ENCODE assay signal across 2 cellular contexts in genomic region chr10:3749597-3750351, GRCh38.
TF ChIP-seq lines count a peak whose summit lies in the region.

No MANE protein-coding gene starts in this region.

TF ChIP-seq in GM12878, 131 proteins besides CTCF, POLR2A, EP300 and RAD21 (continues in another document):
- TF ChIP-seq, protein P1, sequence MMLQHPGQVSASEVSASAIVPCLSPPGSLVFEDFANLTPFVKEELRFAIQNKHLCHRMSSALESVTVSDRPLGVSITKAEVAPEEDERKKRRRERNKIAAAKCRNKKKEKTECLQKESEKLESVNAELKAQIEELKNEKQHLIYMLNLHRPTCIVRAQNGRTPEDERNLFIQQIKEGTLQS (IDR thresholded peaks at IDR 0.05; ENCODE audit: borderline replicate concordance, extremely low read depth, low read depth, low read length) = no peak
- TF ChIP-seq, protein P2, sequence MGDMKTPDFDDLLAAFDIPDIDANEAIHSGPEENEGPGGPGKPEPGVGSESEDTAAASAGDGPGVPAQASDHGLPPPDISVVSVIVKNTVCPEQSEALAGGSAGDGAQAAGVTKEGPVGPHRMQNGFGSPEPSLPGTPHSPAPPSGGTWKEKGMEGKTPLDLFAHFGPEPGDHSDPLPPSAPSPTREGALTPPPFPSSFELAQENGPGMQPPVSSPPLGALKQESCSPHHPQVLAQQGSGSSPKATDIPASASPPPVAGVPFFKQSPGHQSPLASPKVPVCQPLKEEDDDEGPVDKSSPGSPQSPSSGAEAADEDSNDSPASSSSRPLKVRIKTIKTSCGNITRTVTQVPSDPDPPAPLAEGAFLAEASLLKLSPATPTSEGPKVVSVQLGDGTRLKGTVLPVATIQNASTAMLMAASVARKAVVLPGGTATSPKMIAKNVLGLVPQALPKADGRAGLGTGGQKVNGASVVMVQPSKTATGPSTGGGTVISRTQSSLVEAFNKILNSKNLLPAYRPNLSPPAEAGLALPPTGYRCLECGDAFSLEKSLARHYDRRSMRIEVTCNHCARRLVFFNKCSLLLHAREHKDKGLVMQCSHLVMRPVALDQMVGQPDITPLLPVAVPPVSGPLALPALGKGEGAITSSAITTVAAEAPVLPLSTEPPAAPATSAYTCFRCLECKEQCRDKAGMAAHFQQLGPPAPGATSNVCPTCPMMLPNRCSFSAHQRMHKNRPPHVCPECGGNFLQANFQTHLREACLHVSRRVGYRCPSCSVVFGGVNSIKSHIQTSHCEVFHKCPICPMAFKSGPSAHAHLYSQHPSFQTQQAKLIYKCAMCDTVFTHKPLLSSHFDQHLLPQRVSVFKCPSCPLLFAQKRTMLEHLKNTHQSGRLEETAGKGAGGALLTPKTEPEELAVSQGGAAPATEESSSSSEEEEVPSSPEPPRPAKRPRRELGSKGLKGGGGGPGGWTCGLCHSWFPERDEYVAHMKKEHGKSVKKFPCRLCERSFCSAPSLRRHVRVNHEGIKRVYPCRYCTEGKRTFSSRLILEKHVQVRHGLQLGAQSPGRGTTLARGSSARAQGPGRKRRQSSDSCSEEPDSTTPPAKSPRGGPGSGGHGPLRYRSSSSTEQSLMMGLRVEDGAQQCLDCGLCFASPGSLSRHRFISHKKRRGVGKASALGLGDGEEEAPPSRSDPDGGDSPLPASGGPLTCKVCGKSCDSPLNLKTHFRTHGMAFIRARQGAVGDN (IDR thresholded peaks at IDR 0.05) = peak; percentile 63; the same call in 1 of the 2 replicates
- TF ChIP-seq PML (IDR thresholded peaks at IDR 0.05; ENCODE audit: low read length) (no peak), IKZF2 (IDR thresholded peaks at IDR 0.05) (peak; percentile 40 to 53; a peak in 2 of 4 replicates), PKNOX1 (IDR thresholded peaks at IDR 0.05) (peak; percentile 38), POLR2AphosphoS2 (IDR thresholded peaks at IDR 0.05; ENCODE audit: low read depth, low read length) (no peak), IKZF1 (conservative IDR thresholded peaks at IDR 0.05) (0 out of 2 replicates have a peak, but pooled peaks have one; percentile 30), NFYA (IDR thresholded peaks at IDR 0.05; ENCODE audit: borderline replicate concordance, low read depth, low read length) (no peak), EED (IDR thresholded peaks at IDR 0.05; ENCODE audit: low read depth) (0 out of 2 replicates have a peak, but pooled peaks have one; percentile 18), KAT2A (conservative IDR thresholded peaks at IDR 0.05; ENCODE audit: control insufficient read depth, low read depth, low read length) (no peak), E2F8 (IDR thresholded peaks at IDR 0.05; ENCODE audit: low read depth, partially characterized antibody) (no peak), MEF2B (IDR thresholded peaks at IDR 0.05; ENCODE audit: partially characterized antibody, poor library complexity, severe bottlenecking) (peak; percentile 56), DPF2 (IDR thresholded peaks at IDR 0.05) (0 out of 2 replicates have a peak, but pooled peaks have one; percentile 29)
- TF ChIP-seq, protein P3, sequence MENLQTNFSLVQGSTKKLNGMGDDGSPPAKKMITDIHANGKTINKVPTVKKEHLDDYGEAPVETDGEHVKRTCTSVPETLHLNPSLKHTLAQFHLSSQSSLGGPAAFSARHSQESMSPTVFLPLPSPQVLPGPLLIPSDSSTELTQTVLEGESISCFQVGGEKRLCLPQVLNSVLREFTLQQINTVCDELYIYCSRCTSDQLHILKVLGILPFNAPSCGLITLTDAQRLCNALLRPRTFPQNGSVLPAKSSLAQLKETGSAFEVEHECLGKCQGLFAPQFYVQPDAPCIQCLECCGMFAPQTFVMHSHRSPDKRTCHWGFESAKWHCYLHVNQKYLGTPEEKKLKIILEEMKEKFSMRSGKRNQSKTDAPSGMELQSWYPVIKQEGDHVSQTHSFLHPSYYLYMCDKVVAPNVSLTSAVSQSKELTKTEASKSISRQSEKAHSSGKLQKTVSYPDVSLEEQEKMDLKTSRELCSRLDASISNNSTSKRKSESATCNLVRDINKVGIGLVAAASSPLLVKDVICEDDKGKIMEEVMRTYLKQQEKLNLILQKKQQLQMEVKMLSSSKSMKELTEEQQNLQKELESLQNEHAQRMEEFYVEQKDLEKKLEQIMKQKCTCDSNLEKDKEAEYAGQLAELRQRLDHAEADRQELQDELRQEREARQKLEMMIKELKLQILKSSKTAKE (IDR thresholded peaks at IDR 0.05; ENCODE audit: low read depth, poor library complexity, severe bottlenecking) = peak; percentile 38

TF ChIP-seq in HepG2, 621 proteins besides CTCF, POLR2A, EP300 and RAD21 (continues in another document):
- TF ChIP-seq, protein P2 (CRISPR knock-in tag; IDR thresholded peaks at IDR 0.05) = peak; percentile 43
- peak; percentile 28; the same call in 1 of the 2 replicates for TF ChIP-seq SALL1 (CRISPR knock-in tag; IDR thresholded peaks at IDR 0.05)
- TF ChIP-seq, protein P4, sequence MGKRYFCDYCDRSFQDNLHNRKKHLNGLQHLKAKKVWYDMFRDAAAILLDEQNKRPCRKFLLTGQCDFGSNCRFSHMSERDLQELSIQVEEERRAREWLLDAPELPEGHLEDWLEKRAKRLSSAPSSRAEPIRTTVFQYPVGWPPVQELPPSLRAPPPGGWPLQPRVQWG (CRISPR knock-in tag; IDR thresholded peaks at IDR 0.05; ENCODE audit: borderline replicate concordance, low read depth) = no peak
- TF ChIP-seq, protein P5, sequence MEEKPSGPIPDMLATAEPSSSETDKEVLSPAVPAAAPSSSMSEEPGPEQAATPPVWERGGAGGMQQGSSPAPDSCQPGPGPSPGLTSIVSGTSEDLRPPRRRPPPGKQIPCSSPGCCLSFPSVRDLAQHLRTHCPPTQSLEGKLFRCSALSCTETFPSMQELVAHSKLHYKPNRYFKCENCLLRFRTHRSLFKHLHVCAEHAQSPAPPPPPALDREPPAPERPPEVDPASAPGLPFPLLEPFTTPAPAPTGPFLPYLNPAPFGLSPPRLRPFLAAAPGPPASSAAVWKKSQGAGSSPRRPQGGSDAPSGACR (CRISPR knock-in tag; IDR thresholded peaks at IDR 0.05) = no peak
- 0 out of 2 replicates have a peak, but pooled peaks have one; percentile 6 for TF ChIP-seq HDAC2 (CRISPR knock-in tag; IDR thresholded peaks at IDR 0.05)
- TF ChIP-seq ZFY (CRISPR knock-in tag; IDR thresholded peaks at IDR 0.05) = no peak
- no peak for TF ChIP-seq PHF21A (CRISPR knock-in tag; IDR thresholded peaks at IDR 0.05)
- TF ChIP-seq IRX3 (CRISPR knock-in tag; IDR thresholded peaks at IDR 0.05; ENCODE audit: borderline replicate concordance, low read depth) = no peak
- TF ChIP-seq ARID4A (CRISPR knock-in tag; IDR thresholded peaks at IDR 0.05; ENCODE audit: borderline replicate concordance) = 0 out of 2 replicates have a peak, but pooled peaks have one; percentile 5
- TF ChIP-seq MTA3 (CRISPR knock-in tag; IDR thresholded peaks at IDR 0.05) = no peak
- TF ChIP-seq, protein P6, sequence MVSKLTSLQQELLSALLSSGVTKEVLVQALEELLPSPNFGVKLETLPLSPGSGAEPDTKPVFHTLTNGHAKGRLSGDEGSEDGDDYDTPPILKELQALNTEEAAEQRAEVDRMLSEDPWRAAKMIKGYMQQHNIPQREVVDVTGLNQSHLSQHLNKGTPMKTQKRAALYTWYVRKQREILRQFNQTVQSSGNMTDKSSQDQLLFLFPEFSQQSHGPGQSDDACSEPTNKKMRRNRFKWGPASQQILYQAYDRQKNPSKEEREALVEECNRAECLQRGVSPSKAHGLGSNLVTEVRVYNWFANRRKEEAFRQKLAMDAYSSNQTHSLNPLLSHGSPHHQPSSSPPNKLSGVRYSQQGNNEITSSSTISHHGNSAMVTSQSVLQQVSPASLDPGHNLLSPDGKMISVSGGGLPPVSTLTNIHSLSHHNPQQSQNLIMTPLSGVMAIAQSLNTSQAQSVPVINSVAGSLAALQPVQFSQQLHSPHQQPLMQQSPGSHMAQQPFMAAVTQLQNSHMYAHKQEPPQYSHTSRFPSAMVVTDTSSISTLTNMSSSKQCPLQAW (CRISPR knock-in tag; IDR thresholded peaks at IDR 0.05) = peak; percentile 19; the same call in 1 of the 2 replicates
- no peak for TF ChIP-seq ZNF367 (CRISPR knock-in tag; IDR thresholded peaks at IDR 0.05; ENCODE audit: borderline replicate concordance)
- no peak for TF ChIP-seq ZNF547 (CRISPR knock-in tag; IDR thresholded peaks at IDR 0.05)
- no peak for TF ChIP-seq IRF1 (CRISPR knock-in tag; IDR thresholded peaks at IDR 0.05; ENCODE audit: low read depth)
- TF ChIP-seq ZNF780A (CRISPR knock-in tag; IDR thresholded peaks at IDR 0.05) = no peak
- TF ChIP-seq TEAD2 (CRISPR knock-in tag; IDR thresholded peaks at IDR 0.05) = no peak
- no peak for TF ChIP-seq SNAI1 (CRISPR knock-in tag; IDR thresholded peaks at IDR 0.05; ENCODE audit: borderline replicate concordance)
- peak; percentile 35; the same call in 1 of the 2 replicates for TF ChIP-seq ZKSCAN8 (CRISPR knock-in tag; IDR thresholded peaks at IDR 0.05; ENCODE audit: borderline replicate concordance)
- no peak for TF ChIP-seq ZZZ3 (CRISPR knock-in tag; IDR thresholded peaks at IDR 0.05; ENCODE audit: borderline replicate concordance)
- 0 out of 2 replicates have a peak, but pooled peaks have one; percentile 32 for TF ChIP-seq ZFP82 (CRISPR knock-in tag; IDR thresholded peaks at IDR 0.05; ENCODE audit: borderline replicate concordance)
- 0 out of 2 replicates have a peak, but pooled peaks have one; percentile 4 for TF ChIP-seq MAX (IDR thresholded peaks at IDR 0.05)
- TF ChIP-seq ZBTB3 (CRISPR knock-in tag; IDR thresholded peaks at IDR 0.05; ENCODE audit: borderline replicate concordance, low read depth) = no peak
- no peak for TF ChIP-seq ZNF326 (CRISPR knock-in tag; IDR thresholded peaks at IDR 0.05; ENCODE audit: borderline replicate concordance)
